24 cellular contexts compared by ENCODE assay signal in genomic region chr2:225318440-225318839, GRCh38.
"Had no signal": no experiment of that assay in that cellular context is flagged by ENCODE, and none has a peak within 500 bp of the region (broad histone marks: within the 10 kb centered on the region; RNA-seq: fewer than 3 reads in every experiment).

No MANE protein-coding gene starts in this region.

- H3K4me1 ChIP-seq: esophagus muscularis mucosa, foreskin keratinocyte, gastroesophageal sphincter, lower lobe of right lung, pancreas, right lobe of liver, tibial nerve, upper lobe of left lung had no signal

- H3K36me3 Mint-ChIP-seq: mesothelial cell of epicardium; naive B cell; natural killer cell treated with Interleukin-12 subunit alpha and Interleukin-12 subunit beta and Interleukin-15 and Interleukin-18, amount 100 ng/mL, for 72 hours; stimulated activated naive B cell treated with anti-CD40 and anti-IgM and Interleukin-4, amounts not matched to agents 10 μg/mL and 1 μg/mL and 100 μg/mL, for 72 hours had no signal

- H3K9me3 ChIP-seq: neutrophil, pancreas, right lobe of liver, thoracic aorta had no signal

- DNase-seq: cortex of kidney; effector CD4-positive, alpha-beta T cell; foreskin keratinocyte; hypothalamus; left ventricle myocardium superior; lower lobe of right lung; mucosa of descending colon; naive B cell; pancreas; right lobe of liver; small intestine; stimulated activated CD4-positive, alpha-beta T cell treated with anti-CD3 and anti-CD28 coated beads, Interleukin-15, amount 100 ng/mL, for 24 hours; stimulated activated CD4-positive, alpha-beta T cell treated with anti-CD3 and anti-CD28 coated beads, Interleukin-2, amount 100 ng/mL, for 48 hours; stimulated activated naive B cell treated with anti-CD40 and anti-IgM and Interleukin-4, amounts not matched to agents 10 μg/mL and 1 μg/mL and 100 μg/mL, for 72 hours; upper lobe of left lung had no signal

- H3K4me3 ChIP-seq: esophagus muscularis mucosa, gastroesophageal sphincter, lower lobe of right lung, mucosa of descending colon, pancreas, right lobe of liver, thoracic aorta, tibial nerve, upper lobe of left lung had no signal

- H3K9me3 Mint-ChIP-seq: natural killer cell treated with Interleukin-12 subunit alpha and Interleukin-12 subunit beta and Interleukin-15 and Interleukin-18, amount 100 ng/mL, for 72 hours; neural crest cell had no signal

- H3K27ac ChIP-seq: esophagus muscularis mucosa, foreskin keratinocyte, gastroesophageal sphincter, lower lobe of right lung, neutrophil, pancreas, right lobe of liver, thoracic aorta, tibial nerve, upper lobe of left lung had no signal

- H3K4me3 Mint-ChIP-seq: mesothelial cell of epicardium; naive B cell; natural killer cell treated with Interleukin-12 subunit alpha and Interleukin-12 subunit beta and Interleukin-15 and Interleukin-18, amount 100 ng/mL, for 72 hours; neural crest cell; stimulated activated naive B cell treated with anti-CD40 and anti-IgM and Interleukin-4, amounts not matched to agents 10 μg/mL and 1 μg/mL and 100 μg/mL, for 72 hours; stimulated activated naive CD8-positive, alpha-beta T cell treated with anti-CD3 and anti-CD28 coated beads, Interleukin-15, Interleukin-2, amounts not matched to agents 100 ng/mL and 50 ng/mL, for 24 hours had no signal

- H3K27me3 ChIP-seq: esophagus muscularis mucosa, foreskin keratinocyte, gastroesophageal sphincter, neutrophil, pancreas, right lobe of liver, tibial nerve, upper lobe of left lung had no signal

- ATAC-seq: foreskin keratinocyte; gastroesophageal sphincter; left ventricle myocardium superior; lower lobe of right lung; mucosa of descending colon; natural killer cell treated with Interleukin-12 subunit alpha and Interleukin-12 subunit beta and Interleukin-15 and Interleukin-18, amount 100 ng/mL, for 72 hours; pancreas; right lobe of liver; stimulated activated naive B cell treated with anti-CD40 and anti-IgM and Interleukin-4, amounts not matched to agents 10 μg/mL and 1 μg/mL and 100 μg/mL, for 72 hours had no signal

- H3K27ac Mint-ChIP-seq: mesothelial cell of epicardium; naive B cell; natural killer cell treated with Interleukin-12 subunit alpha and Interleukin-12 subunit beta and Interleukin-15 and Interleukin-18, amount 100 ng/mL, for 72 hours; stimulated activated naive B cell treated with anti-CD40 and anti-IgM and Interleukin-4, amounts not matched to agents 10 μg/mL and 1 μg/mL and 100 μg/mL, for 72 hours; stimulated activated naive CD8-positive, alpha-beta T cell treated with anti-CD3 and anti-CD28 coated beads, Interleukin-15, Interleukin-2, amounts not matched to agents 100 ng/mL and 50 ng/mL, for 24 hours had no signal

- H3K36me3 ChIP-seq: esophagus muscularis mucosa, gastroesophageal sphincter, lower lobe of right lung, neutrophil, pancreas, right lobe of liver, thoracic aorta, tibial nerve, upper lobe of left lung had no signal

- H3K27me3 Mint-ChIP-seq: naive B cell; natural killer cell treated with Interleukin-12 subunit alpha and Interleukin-12 subunit beta and Interleukin-15 and Interleukin-18, amount 100 ng/mL, for 72 hours; stimulated activated naive B cell treated with anti-CD40 and anti-IgM and Interleukin-4, amounts not matched to agents 10 μg/mL and 1 μg/mL and 100 μg/mL, for 72 hours; stimulated activated naive CD8-positive, alpha-beta T cell treated with anti-CD3 and anti-CD28 coated beads, Interleukin-15, Interleukin-2, amounts not matched to agents 100 ng/mL and 50 ng/mL, for 24 hours had no signal

- H3K4me1 Mint-ChIP-seq: mesothelial cell of epicardium; naive B cell; neural crest cell; stimulated activated naive B cell treated with anti-CD40 and anti-IgM and Interleukin-4, amounts not matched to agents 10 μg/mL and 1 μg/mL and 100 μg/mL, for 72 hours had no signal
